In genomic region chr3:18247776-18248310, GRCh38 we compare ENCODE assay signal across 15 cellular contexts.
DNase-seq lines count a peak whose midpoint lies in the region; ATAC-seq, FAIRE-seq and TF ChIP-seq lines count a peak whose summit lies in the region.
"Had no signal": no experiment of that assay in that cellular context is flagged by ENCODE, and none has a peak within 500 bp of the region (broad histone marks: within the 10 kb centered on the region; RNA-seq: fewer than 3 reads in every experiment).

No MANE protein-coding gene starts in this region.

- DNase-seq in activated CD4-positive, alpha-beta T cell treated with anti-CD3 and anti-CD28 coated beads, Interleukin-2, amount 10 ng/mL, durations not matched to agents 24 days and 14 days: peak; percentile 23
- no peak for DNase-seq in activated CD4-positive, alpha-beta T cell treated with anti-CD3 and anti-CD28 coated beads for 36 hours
- DNase-seq in WTC11 (ENCODE audit: low spot score) (no peak), keratinocyte (ENCODE audit: low read depth, low spot score) (no peak), trophoblast cell (no peak), C1 segment of cervical spinal cord (lab: John Stamatoyannopoulos, UW) (no peak)
- no peak for DNase-seq in stimulated activated CD4-positive, alpha-beta T cell treated with anti-CD3 and anti-CD28 coated beads, Interleukin-2, amount 100 ng/mL, for 24 hours
- DNase-seq: Caco-2; CD8-positive, alpha-beta memory T cell; DND-41; GF-D8 had no signal

- no peaks in the 10 kb centered on the region for H3K9me3 Mint-ChIP-seq in activated CD4-positive, alpha-beta T cell treated with anti-CD3 and anti-CD28 coated beads, Interleukin-2, amount 10 ng/mL, durations not matched to agents 24 days and 14 days
- no peaks in the 10 kb centered on the region for H3K9me3 Mint-ChIP-seq in activated CD4-positive, alpha-beta T cell treated with anti-CD3 and anti-CD28 coated beads for 36 hours (ENCODE audit: low read depth)
- H3K9me3 Mint-ChIP-seq in WTC11: no peaks in the 10 kb centered on the region
- H3K9me3 Mint-ChIP-seq: CD8-positive, alpha-beta memory T cell had no signal

- H2BK12ac ChIP-seq in trophoblast cell (ENCODE audit: low read length): no peak overlapping the region

- no peaks in the 10 kb centered on the region for H3K79me1 ChIP-seq in trophoblast cell (ENCODE audit: low read length)

- H2AK5ac ChIP-seq in trophoblast cell (ENCODE audit: low read length): no peak overlapping the region

- H3K4me1 Mint-ChIP-seq in activated CD4-positive, alpha-beta T cell treated with anti-CD3 and anti-CD28 coated beads, Interleukin-2, amount 10 ng/mL, durations not matched to agents 24 days and 14 days: peaks cover 2% of the 10 kb centered on the region
- H3K4me1 Mint-ChIP-seq in activated CD4-positive, alpha-beta T cell treated with anti-CD3 and anti-CD28 coated beads for 36 hours: peaks cover 4% of the 10 kb centered on the region
- H3K4me1 Mint-ChIP-seq in WTC11: peaks cover 35% of the 10 kb centered on the region
- H3K4me1 Mint-ChIP-seq: CD8-positive, alpha-beta memory T cell had no signal

- no peaks in the 10 kb centered on the region for H3K36me3 Mint-ChIP-seq in activated CD4-positive, alpha-beta T cell treated with anti-CD3 and anti-CD28 coated beads, Interleukin-2, amount 10 ng/mL, durations not matched to agents 24 days and 14 days (ENCODE audit: low read depth)
- H3K36me3 Mint-ChIP-seq in activated CD4-positive, alpha-beta T cell treated with anti-CD3 and anti-CD28 coated beads for 36 hours (ENCODE audit: low read depth): no peaks in the 10 kb centered on the region
- no peaks in the 10 kb centered on the region for H3K36me3 Mint-ChIP-seq in WTC11
- H3K36me3 Mint-ChIP-seq: CD8-positive, alpha-beta memory T cell had no signal

- no peak for ATAC-seq in activated CD4-positive, alpha-beta T cell treated with anti-CD3 and anti-CD28 coated beads for 36 hours
- ATAC-seq in WTC11: peak; percentile 40; the same call in 1 of the 2 replicates
- no peak for ATAC-seq in HG03159 (IDR thresholded peaks at IDR 0.05; ENCODE audit: unreplicated experiment)

- intact Hi-C loops in activated CD4-positive, alpha-beta T cell treated with anti-CD3 and anti-CD28 coated beads, Interleukin-2, amount 10 ng/mL, durations not matched to agents 24 days and 14 days (cut with micrococcal nuclease): no loop called here
- intact Hi-C loops in activated CD4-positive, alpha-beta T cell treated with anti-CD3 and anti-CD28 coated beads for 36 hours (cut with DNase I, micrococcal nuclease): no loop called here

- dilution Hi-C loops in keratinocyte (cut with MboI; ENCODE audit: extremely low pct_ligation_motif_present, low sequenced_read_pairs): no loop called here

- H4K91ac ChIP-seq in trophoblast cell (ENCODE audit: low read depth, low read length): no peak overlapping the region

- no peak overlapping the region for H3K14ac ChIP-seq in trophoblast cell (ENCODE audit: low read length)

- H4K20me1 ChIP-seq in keratinocyte (ENCODE audit: control insufficient read depth, extremely low read depth, insufficient read depth, low read length): no peaks in the 10 kb centered on the region

- no peak overlapping the region for H3K4me3 ChIP-seq in keratinocyte (ENCODE audit: control insufficient read depth in 2 of 3, extremely low read depth in 1 of 3, insufficient read depth in 2 of 3, low read depth in 1 of 3, low read length in 3 of 3)
- H3K4me3 ChIP-seq in trophoblast cell (ENCODE audit: low read depth, low read length): no peak overlapping the region

- CTCF ChIA-PET in activated CD4-positive, alpha-beta T cell treated with anti-CD3 and anti-CD28 coated beads for 36 hours (lab: Charles Lee): interaction anchor here (0.7 kb wide), 1 partner anchor 15 kb away, joined by 3 read pairs; no protein-coding TSS in a partner anchor
- CTCF ChIA-PET in WTC11 (lab: Charles Lee): interaction anchor here (0.6 kb wide), 2 partner anchors 64 to 354 kb away, joined by 3 to 4 read pairs; no protein-coding TSS in a partner anchor

- H3K9me3 ChIP-seq in keratinocyte (ENCODE audit: control insufficient read depth, low read depth, low read length) (no peaks in the 10 kb centered on the region), trophoblast cell (ENCODE audit: insufficient read depth, low read depth, low read length) (no peaks in the 10 kb centered on the region)
- H3K9me3 ChIP-seq: Caco-2 had no signal

- WGBS in trophoblast cell (ENCODE audit: extremely low coverage, insufficient coverage, insufficient read length): no CpG with 5 or more reads among the region's 2 CpGs

- H3K4me3 Mint-ChIP-seq in activated CD4-positive, alpha-beta T cell treated with anti-CD3 and anti-CD28 coated beads, Interleukin-2, amount 10 ng/mL, durations not matched to agents 24 days and 14 days: no peak overlapping the region
- H3K4me3 Mint-ChIP-seq in activated CD4-positive, alpha-beta T cell treated with anti-CD3 and anti-CD28 coated beads for 36 hours: no peak overlapping the region
- H3K4me3 Mint-ChIP-seq in WTC11: no peak overlapping the region
- H3K4me3 Mint-ChIP-seq: CD8-positive, alpha-beta memory T cell had no signal

- H3K9ac ChIP-seq in keratinocyte (ENCODE audit: control insufficient read depth, extremely low read depth, insufficient read depth, low read length) (no peak overlapping the region), trophoblast cell (ENCODE audit: low read length) (no peak overlapping the region)

- H2AFZ ChIP-seq in keratinocyte (ENCODE audit: control insufficient read depth, low read length): no peak overlapping the region
- no peak overlapping the region for H2AFZ ChIP-seq in trophoblast cell (ENCODE audit: insufficient read depth, low read length, poor library complexity)

- H3K4me1 ChIP-seq in keratinocyte (ENCODE audit: control insufficient read depth, extremely low read depth, insufficient read depth, low read length): peaks cover 10% of the 10 kb centered on the region
- peaks cover 3 to 11% of the 10 kb centered on the region in 2 experiments for H3K4me1 ChIP-seq in trophoblast cell (ENCODE audit: control insufficient read depth in 1 of 2, insufficient read depth in 2 of 2, low read length in 2 of 2)
- H3K4me1 ChIP-seq: Caco-2 had no signal

- TF ChIP-seq CTCF in WTC11 (IDR thresholded peaks at IDR 0.05) (no peak), keratinocyte (optimal IDR thresholded peaks at IDR 0.05 in 1 of 3, IDR thresholded peaks at IDR 0.05 in 1 of 3, conservative IDR thresholded peaks at IDR 0.05 in 1 of 3; ENCODE audit: extremely low read depth in 1 of 3, insufficient read depth in 2 of 3, low read length in 3 of 3) (no peak)

- no peak for FAIRE-seq in keratinocyte (lab: Jason Lieb, UNC)
- FAIRE-seq: H54 had no signal

- H3K23ac ChIP-seq in trophoblast cell (ENCODE audit: low read length): no peak overlapping the region

- H3K27me3 ChIP-seq in keratinocyte (ENCODE audit: control insufficient read depth, extremely low read depth, insufficient read depth, low read length): no peaks in the 10 kb centered on the region
- H3K27me3 ChIP-seq in trophoblast cell (ENCODE audit: insufficient read depth, low read length): no peaks in the 10 kb centered on the region

- H4K12ac ChIP-seq in trophoblast cell (ENCODE audit: low read depth, low read length): no peak overlapping the region

- H3K4ac ChIP-seq in trophoblast cell (ENCODE audit: low read depth, low read length): no peak overlapping the region

- peaks cover 15% of the 10 kb centered on the region for H3K27me3 Mint-ChIP-seq in activated CD4-positive, alpha-beta T cell treated with anti-CD3 and anti-CD28 coated beads, Interleukin-2, amount 10 ng/mL, durations not matched to agents 24 days and 14 days
- peaks cover 3% of the 10 kb centered on the region for H3K27me3 Mint-ChIP-seq in activated CD4-positive, alpha-beta T cell treated with anti-CD3 and anti-CD28 coated beads for 36 hours
- no peaks in the 10 kb centered on the region for H3K27me3 Mint-ChIP-seq in WTC11 (ENCODE audit: low read depth)

- no peaks in the 10 kb centered on the region for H3K9me1 ChIP-seq in keratinocyte (ENCODE audit: control insufficient read depth, extremely low read depth, insufficient read depth, low read length)

- H2BK5ac ChIP-seq in trophoblast cell (ENCODE audit: low read depth, low read length, poor library complexity): no peak overlapping the region

- H3K4me2 ChIP-seq in keratinocyte (ENCODE audit: control insufficient read depth, extremely low read depth, insufficient read depth, low read depth, low read length) (peak overlapping the region; percentile 5), trophoblast cell (ENCODE audit: low read length) (no peak overlapping the region)

- H3K36me3 ChIP-seq in keratinocyte (ENCODE audit: control insufficient read depth in 2 of 2, extremely low read depth in 1 of 2, insufficient read depth in 2 of 2, low read length in 2 of 2): no peaks in the 10 kb centered on the region
- no peaks in the 10 kb centered on the region for H3K36me3 ChIP-seq in trophoblast cell (ENCODE audit: control insufficient read depth in 1 of 2, insufficient read depth in 2 of 2, low read length in 2 of 2)

- no peak overlapping the region for H2BK120ac ChIP-seq in trophoblast cell (ENCODE audit: insufficient read depth, low read length, poor library complexity)

- no peak overlapping the region for H3K27ac ChIP-seq in keratinocyte (ENCODE audit: control insufficient read depth, insufficient read depth, low read length)
- H3K27ac ChIP-seq in trophoblast cell (ENCODE audit: low read depth, low read length): peak overlapping the region; percentile 33
- H3K27ac ChIP-seq: 22Rv1, HL-60 had no signal

- H3K79me2 ChIP-seq in keratinocyte (ENCODE audit: control insufficient read depth, insufficient read depth, low read length): no peaks in the 10 kb centered on the region
- no peaks in the 10 kb centered on the region for H3K79me2 ChIP-seq in trophoblast cell (ENCODE audit: control insufficient read depth, insufficient read depth, low read length, poor library complexity)

- H3K27ac Mint-ChIP-seq in activated CD4-positive, alpha-beta T cell treated with anti-CD3 and anti-CD28 coated beads, Interleukin-2, amount 10 ng/mL, durations not matched to agents 24 days and 14 days: no peak overlapping the region
- no peak overlapping the region for H3K27ac Mint-ChIP-seq in activated CD4-positive, alpha-beta T cell treated with anti-CD3 and anti-CD28 coated beads for 36 hours
- peak overlapping the region; percentile 53; the same call in 1 of the 2 replicates for H3K27ac Mint-ChIP-seq in WTC11
- H3K27ac Mint-ChIP-seq: CD8-positive, alpha-beta memory T cell had no signal

- H4K8ac ChIP-seq in trophoblast cell (ENCODE audit: low read depth, low read length): no peak overlapping the region

- POLR2A ChIA-PET in activated CD4-positive, alpha-beta T cell treated with anti-CD3 and anti-CD28 coated beads for 36 hours (lab: Charles Lee): no interaction called here
- POLR2A ChIA-PET in WTC11 (lab: Charles Lee): no interaction called here

- H3K18ac ChIP-seq in trophoblast cell (ENCODE audit: low read length): no peak overlapping the region

TF ChIP-seq in WTC11, 78 proteins besides CTCF, POLR2A, EP300 and RAD21 (continues in another document):
- TF ChIP-seq ZNF232 (CRISPR knock-in tag; IDR thresholded peaks at IDR 0.05) (no peak), IRF2 (CRISPR knock-in tag; IDR thresholded peaks at IDR 0.05; ENCODE audit: borderline replicate concordance, low read depth) (no peak), EMX1 (CRISPR knock-in tag; IDR thresholded peaks at IDR 0.05) (no peak)
